ENCODE assay signal across 8 cellular contexts in the genomic region with DNA sequence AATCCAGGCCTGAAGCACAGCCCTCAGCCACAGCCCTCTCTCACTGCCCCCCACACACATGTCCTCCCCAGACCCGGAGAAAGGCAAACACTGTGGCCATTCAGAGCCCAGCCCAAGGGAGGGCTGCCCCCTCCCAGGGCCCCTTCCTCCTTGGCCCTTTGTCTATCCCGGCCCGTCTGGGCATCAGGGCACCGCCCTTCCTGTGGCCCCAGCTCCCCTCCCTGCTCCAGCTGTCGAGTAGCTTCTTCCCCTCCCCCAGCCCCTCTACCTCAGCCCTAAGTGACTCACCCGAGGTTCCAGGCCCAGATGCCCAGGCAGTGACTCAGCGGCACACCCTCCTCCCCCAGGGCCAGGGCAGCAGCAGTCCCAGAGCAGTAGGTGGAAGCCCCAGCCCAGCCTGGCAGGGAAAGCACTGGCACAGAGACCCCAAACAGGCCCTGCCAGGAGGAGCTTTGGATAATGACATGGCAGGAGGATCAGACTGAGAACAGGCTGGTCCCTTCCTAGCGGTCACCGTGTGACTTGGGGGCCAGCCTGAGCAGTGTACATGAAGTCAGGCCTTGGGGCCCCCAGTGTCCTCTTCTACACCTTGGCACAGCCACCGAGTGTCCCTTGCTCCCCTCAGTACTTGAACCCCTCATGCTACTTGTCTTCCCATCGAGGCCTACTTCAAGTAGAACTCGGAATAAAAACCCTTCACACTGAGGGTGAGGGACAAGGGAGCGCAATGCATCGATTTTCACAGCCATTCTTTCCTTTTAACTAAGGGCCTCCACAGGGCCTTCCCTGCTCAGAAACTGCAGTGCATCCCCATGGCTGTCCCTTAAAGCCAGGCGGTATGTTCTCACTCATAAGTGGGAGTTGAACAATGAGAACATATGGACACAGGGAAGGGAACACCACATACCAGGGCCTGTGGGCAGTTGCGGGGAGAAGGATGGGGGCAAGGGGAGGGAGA. TPM values are rescaled to one million over a fixed set of nuclear protein-coding genes. Genes with fewer than 3 reads are reported as not detected.
A peak's percentile ranks its signal among the peaks of the same experiment; 100 is the strongest.
DNase-seq lines count a peak whose midpoint lies in the region; ATAC-seq and TF ChIP-seq lines count a peak whose summit lies in the region.

No MANE protein-coding gene starts in this region.

- H3K36me3 ChIP-seq in mucosa of stomach (ENCODE audit: control insufficient read depth, insufficient read depth, low read length) = no peaks in the 10 kb centered on the region

- TF ChIP-seq CTCF in CD4-positive, alpha-beta T cell (IDR thresholded peaks at IDR 0.05) = no peak

- peaks cover 39% of the 10 kb centered on the region for H3K4me1 ChIP-seq in mucosa of stomach (ENCODE audit: control insufficient read depth, insufficient read depth, low read length)

- CTCF ChIA-PET in CD4-positive, alpha-beta T cell (lab: Charles Lee) = interaction anchor here (0.8 to 2.4 kb wide), 3 partner anchors 26 to 64 kb away, joined by 3 to 16 read pairs (median 4); a partner anchor contains a TSS

- POLR2A ChIA-PET in CD4-positive, alpha-beta T cell (lab: Charles Lee) = interaction anchor here (1.2 to 2.2 kb wide), 3 partner anchors 21 to 33 kb away, joined by 4 to 34 read pairs (median 14); a partner anchor contains a TSS

- DNase-seq in CD4-positive, alpha-beta T cell = peak; percentile 33 to 88 (median 80)
- DNase-seq in OCI-M1 (lab: John Stamatoyannopoulos, UW) (peak; percentile 95), activated T-cell treated with anti-CD3 and anti-CD28 coated beads for 4 hours (peak; percentile 86), epidermal melanocyte (ENCODE audit: insufficient read length, low spot score) (peak; percentile 81)
- peak; percentile 79 for DNase-seq in stimulated activated CD8-positive, alpha-beta memory T cell treated with anti-CD3 and anti-CD28 coated beads, Interleukin-4, amount 100 ng/mL, for 24 hours (ENCODE audit: low read depth)

- peak overlapping the region; percentile 35 for H3K27ac ChIP-seq in CD4-positive, alpha-beta T cell (ENCODE audit: low read depth, low read length)

- H3K9me3 Mint-ChIP-seq in CD4-positive, alpha-beta T cell = no peaks in the 10 kb centered on the region

- intact Hi-C loops in CD4-positive, alpha-beta T cell (cut with DNase I, micrococcal nuclease) = loop anchor here in 1 of 2 experiments (2.0 kb wide), 1 partner anchor 20 kb away; no protein-coding TSS in a partner anchor

- H3K27me3 Mint-ChIP-seq in CD4-positive, alpha-beta T cell = no peaks in the 10 kb centered on the region

- H3K27me3 ChIP-seq in CD4-positive, alpha-beta T cell (ENCODE audit: control insufficient read depth, insufficient read depth, low read length) = no peaks in the 10 kb centered on the region
- H3K27me3 ChIP-seq in mucosa of stomach (ENCODE audit: control insufficient read depth, insufficient read depth, low read length) = no peaks in the 10 kb centered on the region

- no peaks in the 10 kb centered on the region for H3K36me3 Mint-ChIP-seq in CD4-positive, alpha-beta T cell (ENCODE audit: low read depth)

- H3K4me3 Mint-ChIP-seq in CD4-positive, alpha-beta T cell = no peak overlapping the region

- no peak overlapping the region for H3K4me3 ChIP-seq in mucosa of stomach (ENCODE audit: low read length)

- peak overlapping the region; percentile 84 for H3K9ac ChIP-seq in mucosa of stomach (ENCODE audit: low read length)

- peak overlapping the region; percentile 89 for H3K27ac Mint-ChIP-seq in CD4-positive, alpha-beta T cell

- H3K9me3 ChIP-seq in CD4-positive, alpha-beta T cell (ENCODE audit: control insufficient read depth, low read length) = no peaks in the 10 kb centered on the region
- no peaks in the 10 kb centered on the region for H3K9me3 ChIP-seq in mucosa of stomach (ENCODE audit: control insufficient read depth, low read length)

- peak; percentile 85 for ATAC-seq in CD4-positive, alpha-beta T cell (ENCODE audit: poor library complexity)
- ATAC-seq in HG02759 (IDR thresholded peaks at IDR 0.05; ENCODE audit: unreplicated experiment) = peak; percentile 54
- no peak for ATAC-seq in GM18520 (IDR thresholded peaks at IDR 0.05; ENCODE audit: unreplicated experiment)

- H3K4me1 Mint-ChIP-seq in CD4-positive, alpha-beta T cell (ENCODE audit: low read depth) = peaks cover 32% of the 10 kb centered on the region

RNA-seq across cellular contexts. Expression of a gene that starts 1.0 kb away (rescaled TPM):
- not detected for total RNA-seq in CD4-positive, alpha-beta T cell

RNA-seq across cellular contexts. Expression of a gene that starts 17.6 kb away (rescaled TPM):
- total RNA-seq in CD4-positive, alpha-beta T cell = not detected

RNA-seq across cellular contexts. Expression of a gene that starts 21.1 kb away (rescaled TPM):
- 100 to 1,000 TPM; 297 to 299 TPM for total RNA-seq in CD4-positive, alpha-beta T cell

RNA-seq across cellular contexts. Expression of a gene that starts 26.0 kb away (rescaled TPM):
- total RNA-seq in CD4-positive, alpha-beta T cell = 1 to 10 TPM in 1 of 2 experiments, under 1 TPM in 1; 0.80 to 1.3 TPM

RNA-seq across cellular contexts. Expression of a gene that starts 30.9 kb away (rescaled TPM):
- total RNA-seq in CD4-positive, alpha-beta T cell = 100 to 1,000 TPM; 172 to 175 TPM
